In genomic region chr14:97301931-97302559, GRCh38 we compare ENCODE assay signal across 29 cellular contexts.
A peak's percentile ranks its signal among the peaks of the same experiment; 100 is the strongest.
DNase-seq lines count a peak whose midpoint lies in the region; ATAC-seq and TF ChIP-seq lines count a peak whose summit lies in the region.
"Had no signal": no experiment of that assay in that cellular context is flagged by ENCODE, and none has a peak within 500 bp of the region (broad histone marks: within the 10 kb centered on the region; RNA-seq: fewer than 3 reads in every experiment).

No MANE protein-coding gene starts in this region.

- no peak overlapping the region for H3K4me3 ChIP-seq in Jurkat, Clone E6-1 (ENCODE audit: low read length)
- no peak overlapping the region for H3K4me3 ChIP-seq in endodermal cell (ENCODE audit: low read length)
- H3K4me3 ChIP-seq: gastrocnemius medialis, lower lobe of right lung, mucosa of descending colon, PC-9, tibial artery had no signal

- H3K27ac Mint-ChIP-seq in endodermal cell, result no peak overlapping the region
- peak overlapping the region; percentile 15 for H3K27ac Mint-ChIP-seq in stimulated activated effector memory CD8-positive, alpha-beta T cell treated with anti-CD3 and anti-CD28 coated beads, Interleukin-12 subunit alpha, Interleukin-12 subunit beta, amount 100 ng/mL, for 72 hours
- no peak overlapping the region for H3K27ac Mint-ChIP-seq in type B pancreatic cell
- H3K27ac Mint-ChIP-seq: activated CD8-positive, alpha-beta memory T cell treated with anti-CD3 and anti-CD28 coated beads, Interleukin-2, amount 10 ng/mL, durations not matched to agents 7 days and 5 days; brain; CD14-positive monocyte; natural killer cell had no signal

- no peaks in the 10 kb centered on the region for H3K36me3 Mint-ChIP-seq in endodermal cell (ENCODE audit: low read depth)
- H3K36me3 Mint-ChIP-seq in stimulated activated effector memory CD8-positive, alpha-beta T cell treated with anti-CD3 and anti-CD28 coated beads, Interleukin-12 subunit alpha, Interleukin-12 subunit beta, amount 100 ng/mL, for 72 hours, result no peaks in the 10 kb centered on the region
- H3K36me3 Mint-ChIP-seq in type B pancreatic cell, result no peaks in the 10 kb centered on the region
- H3K36me3 Mint-ChIP-seq: activated CD8-positive, alpha-beta memory T cell treated with anti-CD3 and anti-CD28 coated beads, Interleukin-2, amount 10 ng/mL, durations not matched to agents 7 days and 5 days; brain; CD14-positive monocyte; natural killer cell had no signal

- H3K27me3 ChIP-seq in endodermal cell (ENCODE audit: control insufficient read depth, insufficient read depth, low read length, poor library complexity, severe bottlenecking), result no peaks in the 10 kb centered on the region
- H3K27me3 ChIP-seq: gastrocnemius medialis had no signal

- no peak overlapping the region for H3K9ac ChIP-seq in endodermal cell (ENCODE audit: extremely low read depth, low read length, poor library complexity, severe bottlenecking)

- no peaks in the 10 kb centered on the region for H3K9me3 Mint-ChIP-seq in endodermal cell
- H3K9me3 Mint-ChIP-seq in stimulated activated effector memory CD8-positive, alpha-beta T cell treated with anti-CD3 and anti-CD28 coated beads, Interleukin-12 subunit alpha, Interleukin-12 subunit beta, amount 100 ng/mL, for 72 hours, result no peaks in the 10 kb centered on the region
- H3K9me3 Mint-ChIP-seq in type B pancreatic cell, result no peaks in the 10 kb centered on the region
- H3K9me3 Mint-ChIP-seq: brain, CD14-positive monocyte, natural killer cell had no signal

- ATAC-seq in stimulated activated effector memory CD8-positive, alpha-beta T cell treated with anti-CD3 and anti-CD28 coated beads, Interleukin-12 subunit alpha, Interleukin-12 subunit beta, amount 100 ng/mL, for 72 hours, result no peak
- ATAC-seq: activated CD4-positive, CD25-positive, alpha-beta regulatory T cell treated with anti-CD3 and anti-CD28 coated beads, Interleukin-2, amount 50 U/mL, for 24 hours; activated CD8-positive, alpha-beta memory T cell treated with anti-CD3 and anti-CD28 coated beads, Interleukin-2, amount 10 ng/mL, durations not matched to agents 7 days and 5 days; gastrocnemius medialis; lower lobe of right lung; mucosa of descending colon; natural killer cell; T-helper 17 cell had no signal

- H3K4me1 Mint-ChIP-seq in endodermal cell (peaks cover 8% of the 10 kb centered on the region), type B pancreatic cell (ENCODE audit: unreplicated experiment) (peaks cover 3% of the 10 kb centered on the region)
- H3K4me1 Mint-ChIP-seq in stimulated activated effector memory CD8-positive, alpha-beta T cell treated with anti-CD3 and anti-CD28 coated beads, Interleukin-12 subunit alpha, Interleukin-12 subunit beta, amount 100 ng/mL, for 72 hours, result peaks cover 27% of the 10 kb centered on the region
- H3K4me1 Mint-ChIP-seq: CD14-positive monocyte had no signal

- no peaks in the 10 kb centered on the region for H3K9me3 ChIP-seq in endodermal cell (ENCODE audit: control insufficient read depth, low read length)
- H3K9me3 ChIP-seq: gastrocnemius medialis, lower lobe of right lung, mucosa of descending colon, tibial artery had no signal

- TF ChIP-seq CTCF in endodermal cell (conservative IDR thresholded peaks at IDR 0.05), result peak; percentile 60
- no peak for TF ChIP-seq CTCF in type B pancreatic cell (conservative IDR thresholded peaks at IDR 0.05)

- H3K4me1 ChIP-seq in endodermal cell (ENCODE audit: control insufficient read depth, insufficient read depth, low read length), result no peaks in the 10 kb centered on the region
- H3K4me1 ChIP-seq: gastrocnemius medialis, lower lobe of right lung, tibial artery had no signal

- H3K36me3 ChIP-seq in endodermal cell (ENCODE audit: control insufficient read depth, insufficient read depth, low read length), result no peaks in the 10 kb centered on the region
- H3K36me3 ChIP-seq: gastrocnemius medialis, lower lobe of right lung, tibial artery had no signal

- H3K27me3 Mint-ChIP-seq in endodermal cell (ENCODE audit: insufficient read depth) (no peaks in the 10 kb centered on the region), type B pancreatic cell (peaks cover 20% of the 10 kb centered on the region)

- no peak overlapping the region for H3K27ac ChIP-seq in endodermal cell (ENCODE audit: low read depth, low read length)
- no peak overlapping the region for H3K27ac ChIP-seq in caudate nucleus (ENCODE audit: low read depth, low read length)
- H3K27ac ChIP-seq: 22Rv1, gastrocnemius medialis, lower lobe of right lung, PC-9, tibial artery had no signal

- H3K4me3 Mint-ChIP-seq in endodermal cell (no peak overlapping the region), type B pancreatic cell (no peak overlapping the region)
- no peak overlapping the region for H3K4me3 Mint-ChIP-seq in stimulated activated effector memory CD8-positive, alpha-beta T cell treated with anti-CD3 and anti-CD28 coated beads, Interleukin-12 subunit alpha, Interleukin-12 subunit beta, amount 100 ng/mL, for 72 hours
- H3K4me3 Mint-ChIP-seq: activated CD8-positive, alpha-beta memory T cell treated with anti-CD3 and anti-CD28 coated beads, Interleukin-2, amount 10 ng/mL, durations not matched to agents 7 days and 5 days; brain; natural killer cell; T-helper 17 cell had no signal

- 63 to 69% methylated on average over 3 to 4 of the region's 4 CpGs for WGBS in endodermal cell (ENCODE audit: insufficient coverage in 1 of 2, insufficient read length in 1 of 2), 2 experiments

- DNase-seq in NCI-H748 (lab: John Stamatoyannopoulos, UW; ENCODE audit: unreplicated experiment) (peak; percentile 30), NCI-H748 treated with DMSO at 0.1 percent for 48 hours (lab: John Stamatoyannopoulos, UW) (no peak), endodermal cell (peak; percentile 63), caudate nucleus (lab: John Stamatoyannopoulos, UW) (no peak), AG08396 (ENCODE audit: low spot score) (no peak), type B pancreatic cell (ENCODE audit: extremely low spot score, unreplicated experiment) (no peak)
- peak; percentile 40 for DNase-seq in Jurkat, Clone E6-1 (ENCODE audit: low read depth, low spot score)
- no peak for DNase-seq in stimulated activated effector memory CD8-positive, alpha-beta T cell treated with anti-CD3 and anti-CD28 coated beads, Interleukin-12 subunit alpha, Interleukin-12 subunit beta, amount 100 ng/mL, for 72 hours (ENCODE audit: low spot score in 2 of 2)
- DNase-seq: activated CD4-positive, alpha-beta T cell treated with anti-CD3 and anti-CD28 coated beads, Interleukin-2, amount 50 U/mL, for 4 hours; activated CD8-positive, alpha-beta memory T cell treated with anti-CD3 and anti-CD28 coated beads, Interleukin-2, amount 10 ng/mL, durations not matched to agents 7 days and 5 days; activated naive CD4-positive, alpha-beta T cell treated with Interleukin-2 at 50 U/mL for 16 hours; amniotic stem cell; Calu3; DMS79; gastrocnemius medialis; GF-D8; HCEC 1CT; lower lobe of right lung; mucosa of descending colon; natural killer cell; NCI-H1436 treated with DMSO at 0.1 percent for 48 hours; PC-9; stimulated activated CD4-positive, alpha-beta T cell treated with anti-CD3 and anti-CD28 coated beads, Interleukin-4, amount 100 ng/mL, for 1 hour; T-helper 17 cell; tibial artery had no signal

Comparison
In these comparisons a context has a peak if more than half of its experiments do, and no peak if none do; other contexts are left out.
1. DNase-seq: peak in NCI-H748 (single experiment), Jurkat, Clone E6-1 (single experiment) and endodermal cell (single experiment); none in NCI-H748 treated with DMSO at 0.1 percent for 48 hours (single experiment), stimulated activated effector memory CD8-positive, alpha-beta T cell treated with anti-CD3 and anti-CD28 coated beads, Interleukin-12 subunit alpha, Interleukin-12 subunit beta, amount 100 ng/mL, for 72 hours (0 of 2), caudate nucleus (0 of 61), AG08396 (single experiment) and type B pancreatic cell (single experiment).